1 cellular context compared by ENCODE assay signal in genomic region chr20:47620808-47621805, GRCh38.
A peak's percentile ranks its signal among the peaks of the same experiment; 100 is the strongest.
TF ChIP-seq lines count a peak whose summit lies in the region.

No MANE protein-coding gene starts in this region.

TF ChIP-seq in HepG2, 621 proteins besides CTCF, POLR2A, EP300 and RAD21 (continued from another document):
- TF ChIP-seq ATF4 (CRISPR knock-in tag; IDR thresholded peaks at IDR 0.05) (0 out of 4 replicates have a peak, but pooled peaks of 1 of the 2 experiments have one; percentile 6), HNRNPUL1 (IDR thresholded peaks at IDR 0.05; ENCODE audit: low read depth, low read length) (0 out of 2 replicates have a peak, but pooled peaks have one; percentile 14), SMAD3 (CRISPR knock-in tag; IDR thresholded peaks at IDR 0.05) (peak; percentile 53; the same call in 1 of the 2 replicates), STAG1 (CRISPR knock-in tag; IDR thresholded peaks at IDR 0.05) (peak; percentile 90), NCOR1 (IDR thresholded peaks at IDR 0.05; ENCODE audit: borderline replicate concordance, low read length) (no peak), GMEB2 (CRISPR knock-in tag; IDR thresholded peaks at IDR 0.05; ENCODE audit: low read depth) (no peak), PPARG (CRISPR knock-in tag; conservative IDR thresholded peaks at IDR 0.05) (0 out of 2 replicates have a peak, but pooled peaks have one; percentile 34), ZNF558 (CRISPR knock-in tag; IDR thresholded peaks at IDR 0.05; ENCODE audit: borderline replicate concordance) (no peak), ATF7 (IDR thresholded peaks at IDR 0.05) (no peak), ATF7 (CRISPR knock-in tag; IDR thresholded peaks at IDR 0.05) (no peak), KDM5A (IDR thresholded peaks at IDR 0.05; ENCODE audit: borderline replicate concordance, low read length) (peak; percentile 53; the same call in 1 of the 2 replicates), FOXA1 (IDR thresholded peaks at IDR 0.05) (no peak), FOXA1 (CRISPR knock-in tag; IDR thresholded peaks at IDR 0.05) (no peak), IRX3 (CRISPR knock-in tag; IDR thresholded peaks at IDR 0.05; ENCODE audit: borderline replicate concordance, low read depth) (no peak), RNF2 (conservative IDR thresholded peaks at IDR 0.05; ENCODE audit: low read depth) (no peak), ZNF672 (CRISPR knock-in tag; IDR thresholded peaks at IDR 0.05) (no peak), THYN1 (CRISPR knock-in tag; IDR thresholded peaks at IDR 0.05; ENCODE audit: borderline replicate concordance, low read depth) (peak; percentile 57; the same call in 1 of the 2 replicates), KAT2B (IDR thresholded peaks at IDR 0.05; ENCODE audit: borderline replicate concordance, low read depth, low read length) (no peak), ZBTB25 (CRISPR knock-in tag; IDR thresholded peaks at IDR 0.05) (0 out of 2 replicates have a peak, but pooled peaks have one; percentile 34), ZNF660 (CRISPR knock-in tag; IDR thresholded peaks at IDR 0.05; ENCODE audit: borderline replicate concordance, low read depth) (no peak)
